Comparison of ENCODE assay signal across 1 cellular context in genomic region chr5:169151051-169151805, GRCh38.
TF ChIP-seq lines count a peak whose summit lies in the region.

No MANE protein-coding gene starts in this region.

TF ChIP-seq in HEK293, 187 proteins besides CTCF, POLR2A, EP300 and RAD21 (continued from another document):
- no peak for TF ChIP-seq REST (tag by site-specific recombination; IDR thresholded peaks at IDR 0.05)
- TF ChIP-seq ZIC2 (tag by site-specific recombination; IDR thresholded peaks at IDR 0.05) = 0 out of 2 replicates have a peak, but pooled peaks have one; percentile 14
